In genomic region chr2:144681389-144681788, GRCh38 we compare ENCODE assay signal across 21 cellular contexts.
DNase-seq lines count a peak whose midpoint lies in the region; ATAC-seq and TF ChIP-seq lines count a peak whose summit lies in the region.
"Had no signal": no experiment of that assay in that cellular context is flagged by ENCODE, and none has a peak within 500 bp of the region (broad histone marks: within the 10 kb centered on the region; RNA-seq: fewer than 3 reads in every experiment).

No MANE protein-coding gene starts in this region.

- H4K20me1 ChIP-seq in OCI-LY7 (ENCODE audit: insufficient read depth, low read length) (no peaks in the 10 kb centered on the region), smooth muscle cell (ENCODE audit: low read depth) (no peaks in the 10 kb centered on the region)
- H4K20me1 ChIP-seq: BLaER1 had no signal

- DNase-seq in NCI-H345 (lab: John Stamatoyannopoulos, UW) (peak; percentile 33), NCI-H345 treated with DMSO at 0.1 percent for 48 hours (lab: John Stamatoyannopoulos, UW; ENCODE audit: unreplicated experiment) (no peak), NAMALWA (ENCODE audit: low spot score) (peak; percentile 31), OCI-LY7 (ENCODE audit: low spot score) (no peak), smooth muscle cell (lab: John Stamatoyannopoulos, UW; ENCODE audit: unreplicated experiment) (no peak), upper lobe of right lung (no peak)
- DNase-seq: CD4-positive, alpha-beta T cell; KBM-7; MM.1S; NCI-H1048; NCI-H146; NCI-H1930; NCI-H2107; NCI-H510A; NCI-H82; PC-3; SK-N-SH; T-helper 17 cell had no signal

- H2AFZ ChIP-seq in OCI-LY7 (ENCODE audit: low read length) (peak overlapping the region; percentile 30; the same call in 1 of the 2 replicates), smooth muscle cell (ENCODE audit: low read depth) (no peak overlapping the region)

- H3K4me2 ChIP-seq in OCI-LY7 (ENCODE audit: low read length) (no peak overlapping the region), smooth muscle cell (no peak overlapping the region)
- H3K4me2 ChIP-seq: SK-N-SH had no signal

- no peak overlapping the region for H3K27ac ChIP-seq in OCI-LY7 (ENCODE audit: low read depth, low read length, poor library complexity, severe bottlenecking)
- H3K27ac ChIP-seq in smooth muscle cell (ENCODE audit: low read depth): peak overlapping the region; percentile 16
- no peak overlapping the region for H3K27ac ChIP-seq in upper lobe of right lung

- no TSS peak for BruUV-seq in OCI-LY7 (replicated peaks; lab: Mats Ljungman, UMichigan)

- TF ChIP-seq CTCF in OCI-LY7 (conservative IDR thresholded peaks at IDR 0.05; ENCODE audit: low read length): no peak
- TF ChIP-seq CTCF in smooth muscle cell (IDR thresholded peaks at IDR 0.05; ENCODE audit: borderline replicate concordance, insufficient read depth, poor library complexity, severe bottlenecking): no peak
- TF ChIP-seq CTCF in upper lobe of right lung (IDR thresholded peaks at IDR 0.05): no peak

- ATAC-seq in HG02588 (IDR thresholded peaks at IDR 0.05; ENCODE audit: unreplicated experiment): no peak
- ATAC-seq in upper lobe of right lung: no peak
- ATAC-seq: HCT116, PC-3, T-helper 17 cell had no signal

- H3K4me1 ChIP-seq in OCI-LY7 (ENCODE audit: insufficient read depth, low read length, poor library complexity, severe bottlenecking) (peaks cover 78% of the 10 kb centered on the region), smooth muscle cell (ENCODE audit: low read depth) (no peaks in the 10 kb centered on the region), upper lobe of right lung (no peaks in the 10 kb centered on the region)

- CTCF ChIA-PET in OCI-LY7 (lab: Charles Lee; ENCODE audit: unreplicated experiment): interaction anchor here (1.2 kb wide), 1 partner anchor 11 kb away, joined by 3 read pairs; no protein-coding TSS in a partner anchor

- H3K27me3 ChIP-seq in smooth muscle cell (ENCODE audit: low read depth): no peaks in the 10 kb centered on the region
- H3K27me3 ChIP-seq in upper lobe of right lung: no peaks in the 10 kb centered on the region
- H3K27me3 ChIP-seq: BLaER1 had no signal

- no peak overlapping the region for H3K4me3 ChIP-seq in OCI-LY7 (ENCODE audit: low read depth, low read length, poor library complexity, severe bottlenecking)
- no peak overlapping the region for H3K4me3 ChIP-seq in smooth muscle cell
- no peak overlapping the region for H3K4me3 ChIP-seq in upper lobe of right lung
- H3K4me3 ChIP-seq: BLaER1 had no signal

- intact Hi-C loops in OCI-LY7 (cut with micrococcal nuclease; ENCODE audit: unreplicated experiment): no loop called here
- intact Hi-C loops in upper lobe of right lung (cut with DNase I): no loop called here

- no peaks in the 10 kb centered on the region for H3K79me2 ChIP-seq in OCI-LY7 (ENCODE audit: insufficient read depth, low read depth, low read length)
- H3K79me2 ChIP-seq in smooth muscle cell (ENCODE audit: low read depth): no peaks in the 10 kb centered on the region

- H3K9ac ChIP-seq in smooth muscle cell (ENCODE audit: low read depth): no peak overlapping the region
- H3K9ac ChIP-seq: BLaER1, SK-N-SH had no signal

- H3K36me3 ChIP-seq in OCI-LY7 (ENCODE audit: insufficient read depth, low read length) (no peaks in the 10 kb centered on the region), smooth muscle cell (ENCODE audit: low read depth) (no peaks in the 10 kb centered on the region), upper lobe of right lung (no peaks in the 10 kb centered on the region)
- H3K36me3 ChIP-seq: BLaER1 had no signal

- POLR2A ChIA-PET in OCI-LY7 (lab: Charles Lee): interaction anchor here (0.7 to 7.3 kb wide), 7 partner anchors 12 to 731 kb away, joined by 3 to 80 read pairs (median 4); no protein-coding TSS in a partner anchor

- no peaks in the 10 kb centered on the region for H3F3A ChIP-seq in smooth muscle cell (ENCODE audit: low read depth)

- H3K9me2 ChIP-seq in OCI-LY7 (ENCODE audit: insufficient read depth, low read length): no peaks in the 10 kb centered on the region
- H3K9me2 ChIP-seq: SK-N-SH had no signal

- H3K9me3 ChIP-seq in OCI-LY7 (ENCODE audit: low read length) (no peaks in the 10 kb centered on the region), smooth muscle cell (replicated peaks; ENCODE audit: low read depth) (no peaks in the 10 kb centered on the region), upper lobe of right lung (no peaks in the 10 kb centered on the region)
- H3K9me3 ChIP-seq: BLaER1, SK-N-SH had no signal

Comparison
In these comparisons a context has a peak if more than half of its experiments do, and no peak if none do; other contexts are left out.
1. DNase-seq: peak in NCI-H345 (single experiment) and NAMALWA (single experiment); none in NCI-H345 treated with DMSO at 0.1 percent for 48 hours (single experiment), OCI-LY7 (single experiment), smooth muscle cell (single experiment) and upper lobe of right lung (single experiment).